ENCODE assay signal across 8 cellular contexts in the genomic region with DNA sequence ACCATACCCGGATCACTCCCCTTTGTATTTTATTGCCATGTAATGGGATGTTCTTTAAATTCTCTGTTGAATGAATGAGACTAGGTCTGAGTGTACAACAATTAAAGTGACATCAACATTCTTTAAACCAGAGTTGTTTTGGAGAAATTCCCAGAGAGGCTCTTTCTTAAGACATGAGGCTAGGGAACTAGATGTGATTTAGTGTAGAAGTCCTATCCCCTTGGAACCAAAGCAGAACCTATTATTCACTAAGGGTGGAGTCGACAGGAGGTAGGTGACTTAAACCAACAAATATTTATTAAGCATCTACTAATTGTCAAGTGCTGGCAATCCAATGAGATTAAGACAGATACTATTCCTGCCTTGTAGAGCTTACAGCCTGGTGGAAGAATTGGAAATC. TPM values are rescaled to one million over a fixed set of nuclear protein-coding genes. Genes with fewer than 3 reads are reported as not detected.
DNase-seq lines count a peak whose midpoint lies in the region; ATAC-seq and TF ChIP-seq lines count a peak whose summit lies in the region.

No MANE protein-coding gene starts in this region.

- 32 to 66% (median 52%) methylated on average over 2 of the region's 2 CpGs for WGBS in stomach, 5 donors

- DNase-seq in activated CD4-positive, alpha-beta T cell treated with anti-CD3 and anti-CD28 coated beads for 36 hours: no peak
- DNase-seq in activated CD4-positive, alpha-beta T cell treated with anti-CD3 and anti-CD28 coated beads for 4 hours: no peak
- no peak for DNase-seq in activated CD8-positive, alpha-beta T cell treated with anti-CD3 and anti-CD28 coated beads for 36 hours
- DNase-seq in glutamatergic neuron (no peak), stomach (no peak), NCI-H748 (lab: John Stamatoyannopoulos, UW; ENCODE audit: unreplicated experiment) (no peak), NCI-H187 (lab: John Stamatoyannopoulos, UW) (no peak)

- no peak for ATAC-seq in activated CD4-positive, alpha-beta T cell treated with anti-CD3 and anti-CD28 coated beads for 36 hours
- ATAC-seq in activated CD8-positive, alpha-beta T cell treated with anti-CD3 and anti-CD28 coated beads for 36 hours: no peak
- ATAC-seq in GM19395 (IDR thresholded peaks at IDR 0.05; ENCODE audit: unreplicated experiment): no peak

- peaks cover 32% of the 10 kb centered on the region for H3K36me3 Mint-ChIP-seq in activated CD4-positive, alpha-beta T cell treated with anti-CD3 and anti-CD28 coated beads for 36 hours (ENCODE audit: low read depth)
- peaks cover 34% of the 10 kb centered on the region for H3K36me3 Mint-ChIP-seq in activated CD8-positive, alpha-beta T cell treated with anti-CD3 and anti-CD28 coated beads for 36 hours (ENCODE audit: low read depth)
- H3K36me3 Mint-ChIP-seq in glutamatergic neuron (ENCODE audit: unreplicated experiment): no peaks in the 10 kb centered on the region

- H3K27ac ChIP-seq in stomach: peak overlapping the region in 2 of 5 donors; percentile 24 to 91

- H3K27me3 Mint-ChIP-seq in activated CD4-positive, alpha-beta T cell treated with anti-CD3 and anti-CD28 coated beads for 36 hours: no peaks in the 10 kb centered on the region
- no peaks in the 10 kb centered on the region for H3K27me3 Mint-ChIP-seq in activated CD8-positive, alpha-beta T cell treated with anti-CD3 and anti-CD28 coated beads for 36 hours
- no peaks in the 10 kb centered on the region for H3K27me3 Mint-ChIP-seq in glutamatergic neuron (ENCODE audit: unreplicated experiment)

- peaks cover 5 to 50% (median 36%) of the 10 kb centered on the region in 4 donors for H3K4me1 ChIP-seq in stomach

- no peaks in the 10 kb centered on the region for H3K9me3 Mint-ChIP-seq in activated CD4-positive, alpha-beta T cell treated with anti-CD3 and anti-CD28 coated beads for 36 hours (ENCODE audit: low read depth)
- no peaks in the 10 kb centered on the region for H3K9me3 Mint-ChIP-seq in activated CD8-positive, alpha-beta T cell treated with anti-CD3 and anti-CD28 coated beads for 36 hours
- peaks cover 2% of the 10 kb centered on the region for H3K9me3 Mint-ChIP-seq in glutamatergic neuron (ENCODE audit: unreplicated experiment)

- peaks cover 4 to 35% (median 33%) of the 10 kb centered on the region in 4 donors for H3K36me3 ChIP-seq in stomach

- H3K27me3 ChIP-seq in stomach: no peaks in the 10 kb centered on the region

- H3K4me1 Mint-ChIP-seq in activated CD4-positive, alpha-beta T cell treated with anti-CD3 and anti-CD28 coated beads for 36 hours: peaks cover 49% of the 10 kb centered on the region
- peaks cover 50% of the 10 kb centered on the region for H3K4me1 Mint-ChIP-seq in activated CD8-positive, alpha-beta T cell treated with anti-CD3 and anti-CD28 coated beads for 36 hours (ENCODE audit: low read depth)
- H3K4me1 Mint-ChIP-seq in glutamatergic neuron (ENCODE audit: low read depth, unreplicated experiment): peaks cover 7% of the 10 kb centered on the region

- POLR2A ChIA-PET in activated CD4-positive, alpha-beta T cell treated with anti-CD3 and anti-CD28 coated beads for 36 hours (lab: Charles Lee): no interaction called here
- POLR2A ChIA-PET in activated CD8-positive, alpha-beta T cell treated with anti-CD3 and anti-CD28 coated beads for 36 hours (lab: Charles Lee): no interaction called here

- peak overlapping the region; percentile 45 for H3K27ac Mint-ChIP-seq in activated CD4-positive, alpha-beta T cell treated with anti-CD3 and anti-CD28 coated beads for 36 hours
- peak overlapping the region; percentile 90 for H3K27ac Mint-ChIP-seq in activated CD8-positive, alpha-beta T cell treated with anti-CD3 and anti-CD28 coated beads for 36 hours
- H3K27ac Mint-ChIP-seq in glutamatergic neuron (ENCODE audit: unreplicated experiment): peak overlapping the region; percentile 89

- no peak for TF ChIP-seq CTCF in activated CD8-positive, alpha-beta T cell treated with anti-CD3 and anti-CD28 coated beads for 36 hours (IDR thresholded peaks at IDR 0.05)
- TF ChIP-seq CTCF in glutamatergic neuron (IDR thresholded peaks at IDR 0.05; ENCODE audit: partially characterized antibody, unreplicated experiment): no peak
- TF ChIP-seq CTCF in stomach (IDR thresholded peaks at IDR 0.05): no peak

- H3K4me3 Mint-ChIP-seq in activated CD4-positive, alpha-beta T cell treated with anti-CD3 and anti-CD28 coated beads for 36 hours: peak overlapping the region; percentile 79
- peak overlapping the region; percentile 81 for H3K4me3 Mint-ChIP-seq in activated CD8-positive, alpha-beta T cell treated with anti-CD3 and anti-CD28 coated beads for 36 hours
- peak overlapping the region; percentile 94 for H3K4me3 Mint-ChIP-seq in glutamatergic neuron (ENCODE audit: unreplicated experiment)

- CTCF ChIA-PET in activated CD4-positive, alpha-beta T cell treated with anti-CD3 and anti-CD28 coated beads for 36 hours (lab: Charles Lee): no interaction called here
- CTCF ChIA-PET in activated CD8-positive, alpha-beta T cell treated with anti-CD3 and anti-CD28 coated beads for 36 hours (lab: Charles Lee): no interaction called here

- intact Hi-C loops in activated CD4-positive, alpha-beta T cell treated with anti-CD3 and anti-CD28 coated beads for 36 hours (cut with DNase I, micrococcal nuclease): loop anchor here (2.0 to 5.0 kb wide), 4 partner anchors 72 to 302 kb away; a partner anchor contains a TSS
- intact Hi-C loops in activated CD8-positive, alpha-beta T cell treated with anti-CD3 and anti-CD28 coated beads for 36 hours (cut with micrococcal nuclease): loop anchor here (10.0 kb wide), 1 partner anchor 115 kb away; no protein-coding TSS in a partner anchor
- intact Hi-C loops in stomach (cut with DNase I; ENCODE audit: low total_unique reads): no loop called here

- no peaks in the 10 kb centered on the region for H3K9me3 ChIP-seq in stomach

- peak overlapping the region; percentile 73 to 96 (median 80) for H3K4me3 ChIP-seq in stomach

- TF ChIP-seq EP300 in stomach (IDR thresholded peaks at IDR 0.05): no peak

- no peak for TF ChIP-seq POLR2A in stomach (IDR thresholded peaks at IDR 0.05)

RNA-seq across cellular contexts. Expression of a gene that starts 1.7 kb away (rescaled TPM):
- total RNA-seq in activated CD4-positive, alpha-beta T cell treated with anti-CD3 and anti-CD28 coated beads for 36 hours: 100 to 1,000 TPM in 1 of 2 experiments, 10 to 100 TPM in 1; 81.7 to 140 TPM
- 100 to 1,000 TPM; 138 to 147 TPM for total RNA-seq in activated CD8-positive, alpha-beta T cell treated with anti-CD3 and anti-CD28 coated beads for 36 hours
- 107 TPM for total RNA-seq in glutamatergic neuron (ENCODE audit: unreplicated experiment)
- 10 to 100 TPM; 26.3 to 85.2 (median 42.0) TPM for total RNA-seq in stomach
- polyA plus RNA-seq in stomach: 10 to 100 TPM; 25.0 to 55.0 (median 33.3) TPM

RNA-seq across cellular contexts. Expression of a gene that starts 23.3 kb away (rescaled TPM):
- total RNA-seq in activated CD4-positive, alpha-beta T cell treated with anti-CD3 and anti-CD28 coated beads for 36 hours: under 1 TPM; 0.44 to 0.59 TPM
- total RNA-seq in activated CD8-positive, alpha-beta T cell treated with anti-CD3 and anti-CD28 coated beads for 36 hours: under 1 TPM; 0.20 to 0.63 TPM
- total RNA-seq in glutamatergic neuron (ENCODE audit: unreplicated experiment): 3.0 TPM
- total RNA-seq in stomach: 10 to 100 TPM in 3 of 5 donors, under 1 TPM in 1, not detected in 1; 0.89 to 70.0 (median 17.6) TPM
- polyA plus RNA-seq in stomach: 10 to 100 TPM in 1 of 3 donors, 1 to 10 TPM in 2; 1.4 to 16.6 (median 4.9) TPM
